In genomic region chr9:91611582-91611981, GRCh38 we compare ENCODE assay signal across 16 cellular contexts.
"Had no signal": no experiment of that assay in that cellular context is flagged by ENCODE, and none has a peak within 500 bp of the region (broad histone marks: within the 10 kb centered on the region; RNA-seq: fewer than 3 reads in every experiment).

No MANE protein-coding gene starts in this region.

- H3K36me3 ChIP-seq: pancreas, thyroid gland, uterus, WERI-Rb-1 had no signal

- FAIRE-seq: islet of Langerhans, pancreas had no signal

- H3K4me3 ChIP-seq: pancreas, thyroid gland, uterus had no signal

- ATAC-seq: activated CD4-positive, alpha-beta T cell treated with anti-CD3 and anti-CD28 coated beads for 36 hours; effector memory CD8-positive, alpha-beta T cell; pancreas had no signal

- H3K4me3 Mint-ChIP-seq: activated CD4-positive, alpha-beta memory T cell treated with anti-CD3 and anti-CD28 coated beads, Interleukin-2, amount 10 ng/mL, durations not matched to agents 7 days and 5 days; activated CD4-positive, alpha-beta T cell treated with anti-CD3 and anti-CD28 coated beads for 36 hours; activated naive CD8-positive, alpha-beta T cell; central memory CD8-positive, alpha-beta T cell; dendritic cell treated with granulocyte-macrophage colony-stimulating factor and Interleukin-4, amounts not matched to agents 40 ng/mL and 50 ng/mL, for 4 days; effector memory CD8-positive, alpha-beta T cell had no signal

- H3K27ac Mint-ChIP-seq: activated CD4-positive, alpha-beta memory T cell treated with anti-CD3 and anti-CD28 coated beads, Interleukin-2, amount 10 ng/mL, durations not matched to agents 7 days and 5 days; activated CD4-positive, alpha-beta T cell treated with anti-CD3 and anti-CD28 coated beads for 36 hours; activated naive CD8-positive, alpha-beta T cell; dendritic cell treated with granulocyte-macrophage colony-stimulating factor and Interleukin-4, amounts not matched to agents 40 ng/mL and 50 ng/mL, for 4 days; effector memory CD8-positive, alpha-beta T cell had no signal

- H3K27me3 ChIP-seq: pancreas, thyroid gland, uterus had no signal

- DNase-seq: activated CD4-positive, alpha-beta memory T cell treated with anti-CD3 and anti-CD28 coated beads, Interleukin-2, amount 10 ng/mL, durations not matched to agents 7 days and 5 days; activated CD4-positive, alpha-beta T cell treated with anti-CD3 and anti-CD28 coated beads for 36 hours; activated gamma-delta T cell; activated T-cell treated with anti-CD3 and anti-CD28 coated beads, Interleukin-2, amount 50 U/mL, for 48 hours; anterior cingulate cortex; effector memory CD8-positive, alpha-beta T cell; foreskin fibroblast; pancreas; T-helper 1 cell; thyroid gland; uterus; WERI-Rb-1 had no signal

- H3K4me1 Mint-ChIP-seq: activated CD4-positive, alpha-beta memory T cell treated with anti-CD3 and anti-CD28 coated beads, Interleukin-2, amount 10 ng/mL, durations not matched to agents 7 days and 5 days; activated CD4-positive, alpha-beta T cell treated with anti-CD3 and anti-CD28 coated beads for 36 hours; central memory CD8-positive, alpha-beta T cell had no signal

- H3K9me3 Mint-ChIP-seq: activated CD4-positive, alpha-beta memory T cell treated with anti-CD3 and anti-CD28 coated beads, Interleukin-2, amount 10 ng/mL, durations not matched to agents 7 days and 5 days; central memory CD8-positive, alpha-beta T cell; dendritic cell treated with granulocyte-macrophage colony-stimulating factor and Interleukin-4, amounts not matched to agents 40 ng/mL and 50 ng/mL, for 4 days; effector memory CD8-positive, alpha-beta T cell had no signal

- H3K4me1 ChIP-seq: thyroid gland, uterus had no signal

- H3K27ac ChIP-seq: pancreas, thyroid gland, uterus, WERI-Rb-1 had no signal

- H3K9me3 ChIP-seq: pancreas, thyroid gland, uterus had no signal

- H3K36me3 Mint-ChIP-seq: activated naive CD8-positive, alpha-beta T cell had no signal
